In genomic region chr5:128714551-128714950, GRCh38 we compare ENCODE assay signal across 23 cellular contexts.
"Had no signal": no experiment of that assay in that cellular context is flagged by ENCODE, and none has a peak within 500 bp of the region (broad histone marks: within the 10 kb centered on the region; RNA-seq: fewer than 3 reads in every experiment).

No MANE protein-coding gene starts in this region.

- H3K4me3 ChIP-seq: colonic mucosa, coronary artery, dorsolateral prefrontal cortex, esophagus muscularis mucosa, esophagus squamous epithelium, gastrocnemius medialis, gastroesophageal sphincter, heart left ventricle, heart right ventricle, hepatocyte had no signal

- H3K79me2 ChIP-seq: hepatocyte had no signal

- DNase-seq: colonic mucosa; cortex of kidney; dermis blood vessel endothelial cell; dorsolateral prefrontal cortex; effector CD4-positive, alpha-beta T cell; effector CD8-positive, alpha-beta T cell; effector memory CD4-positive, alpha-beta T cell; effector memory CD8-positive, alpha-beta T cell; erythroblast; esophagus squamous epithelium; foreskin keratinocyte; foreskin melanocyte; gastrocnemius medialis; glutamatergic neuron; head of caudate nucleus; heart left ventricle; heart right ventricle had no signal

- H3K9me3 ChIP-seq: colonic mucosa, esophagus muscularis mucosa, esophagus squamous epithelium, gastrocnemius medialis, gastroesophageal sphincter had no signal

- H3K27ac ChIP-seq: colonic mucosa, coronary artery, dorsolateral prefrontal cortex, epithelial cell of prostate, esophagus muscularis mucosa, esophagus squamous epithelium, foreskin keratinocyte, gastrocnemius medialis, gastroesophageal sphincter, heart left ventricle, heart right ventricle, hepatocyte had no signal

- H3K4me3 Mint-ChIP-seq: dendritic cell treated with granulocyte-macrophage colony-stimulating factor and Interleukin-4, amounts not matched to agents 40 ng/mL and 50 ng/mL, for 4 days; effector memory CD8-positive, alpha-beta T cell had no signal

- H3K36me3 ChIP-seq: colonic mucosa, esophagus muscularis mucosa, esophagus squamous epithelium, gastrocnemius medialis, gastroesophageal sphincter, heart left ventricle, heart right ventricle had no signal

- H3K27ac Mint-ChIP-seq: dendritic cell treated with granulocyte-macrophage colony-stimulating factor and Interleukin-4, amounts not matched to agents 40 ng/mL and 50 ng/mL, for 4 days; effector memory CD8-positive, alpha-beta T cell had no signal

- H3K27me3 ChIP-seq: colonic mucosa, esophagus muscularis mucosa, gastrocnemius medialis, gastroesophageal sphincter, heart left ventricle, heart right ventricle, hepatocyte had no signal

- H3K4me1 ChIP-seq: colonic mucosa, esophagus muscularis mucosa, esophagus squamous epithelium, gastrocnemius medialis, gastroesophageal sphincter, heart left ventricle, heart right ventricle had no signal

- H3K4me2 ChIP-seq: hepatocyte had no signal

- H3K27me3 Mint-ChIP-seq: dendritic cell treated with granulocyte-macrophage colony-stimulating factor and Interleukin-4, amounts not matched to agents 40 ng/mL and 50 ng/mL, for 4 days; effector memory CD8-positive, alpha-beta T cell had no signal

- ATAC-seq: effector memory CD8-positive, alpha-beta T cell; foreskin keratinocyte; gastrocnemius medialis; gastroesophageal sphincter; heart left ventricle; heart right ventricle had no signal

- H2AFZ ChIP-seq: hepatocyte had no signal
